In the genomic region with DNA sequence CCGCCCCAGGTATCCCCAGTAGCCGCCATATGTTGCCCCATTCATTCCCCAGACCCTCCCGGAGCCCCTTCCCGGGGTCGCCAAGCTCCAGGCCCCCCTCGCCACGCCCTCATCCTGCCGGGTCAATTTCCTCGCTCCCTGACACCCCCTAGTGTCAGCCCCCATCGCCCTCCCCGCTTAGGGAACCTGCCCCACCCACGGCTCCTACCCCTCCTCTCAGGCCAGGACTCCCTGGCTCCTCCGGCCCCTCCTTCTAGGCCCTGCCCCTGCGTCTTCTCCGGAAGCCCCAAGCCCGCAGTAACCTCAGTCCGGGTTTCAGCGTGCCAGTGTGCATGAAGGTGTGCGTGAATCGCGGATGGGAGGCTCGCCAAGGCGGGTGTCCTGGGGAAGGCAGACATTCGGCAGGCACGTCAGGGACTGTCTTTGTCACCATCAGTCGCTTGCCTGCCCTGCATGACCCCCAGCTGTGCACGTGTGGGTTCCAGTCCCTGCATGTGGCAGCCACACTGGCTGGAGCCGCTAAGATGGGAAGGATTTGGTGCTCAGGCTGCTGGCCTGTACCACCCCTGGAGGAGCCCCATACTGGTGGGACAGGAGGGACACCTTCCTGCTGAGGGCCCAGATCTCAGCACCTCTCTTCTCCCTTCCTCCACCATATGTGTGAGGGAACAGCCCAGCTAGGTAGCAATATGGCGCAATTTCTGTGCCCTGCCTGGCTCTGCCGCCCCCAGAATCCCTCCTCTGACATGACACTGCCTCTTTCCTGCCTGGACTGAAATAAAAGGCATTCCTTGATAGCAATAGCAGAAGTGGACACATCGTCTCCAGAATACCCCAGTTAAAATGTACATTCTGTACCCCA, we compare ENCODE assay signal across 6 cellular contexts. TPM values are rescaled to one million over a fixed set of nuclear protein-coding genes. Genes with fewer than 3 reads are reported as not detected.
DNase-seq lines count a peak whose midpoint lies in the region; TF ChIP-seq lines count a peak whose summit lies in the region.

No MANE protein-coding gene starts in this region.

- H3K36me3 ChIP-seq in fibroblast of lung (ENCODE audit: control insufficient read depth, insufficient read depth, low read length): no peaks in the 10 kb centered on the region

- peaks cover 3% of the 10 kb centered on the region for H3K4me1 ChIP-seq in fibroblast of lung (ENCODE audit: control insufficient read depth, extremely low read depth, insufficient read depth, low read length)

- no peak overlapping the region for H3K27ac ChIP-seq in fibroblast of lung (ENCODE audit: insufficient read depth, low read length)

- H3K4me2 ChIP-seq in fibroblast of lung (ENCODE audit: extremely low read depth, insufficient read depth, low read length): peak overlapping the region; percentile 67

- no peaks in the 10 kb centered on the region for H3K9me3 ChIP-seq in fibroblast of lung (ENCODE audit: control insufficient read depth, insufficient read depth, low read depth, low read length)

- peaks cover 33% of the 10 kb centered on the region for H3K27me3 ChIP-seq in fibroblast of lung (ENCODE audit: control insufficient read depth, insufficient read depth, low read length)

- no peaks in the 10 kb centered on the region for H3K79me2 ChIP-seq in fibroblast of lung (ENCODE audit: control insufficient read depth, insufficient read depth, low read length)

- no peaks in the 10 kb centered on the region for H4K20me1 ChIP-seq in fibroblast of lung (ENCODE audit: control insufficient read depth, extremely low read depth, insufficient read depth, low read length)

- H3K4me3 ChIP-seq in fibroblast of lung (replicated peaks in 1 of 4; ENCODE audit: control extremely low read depth in 1 of 4, insufficient read depth in 1 of 4, low read depth in 3 of 4, low read length in 4 of 4): peak overlapping the region; percentile 21 to 46 (median 24)

- TF ChIP-seq CTCF in fibroblast of lung (conservative IDR thresholded peaks at IDR 0.05 in 1 of 2, IDR thresholded peaks at IDR 0.05 in 1 of 2; ENCODE audit: low read depth in 1 of 2, low read length in 2 of 2): no peak

- DNase-seq in activated CD4-positive, alpha-beta T cell treated with anti-CD3 and anti-CD28 coated beads for 48 hours: peak; percentile 15
- DNase-seq in activated CD4-positive, alpha-beta T cell treated with anti-CD3 and anti-CD28 coated beads for 1 hour: no peak
- no peak for DNase-seq in fibroblast of lung (ENCODE audit: low read depth in 2 of 2)
- peak; percentile 54 for DNase-seq in stimulated activated CD8-positive, alpha-beta memory T cell treated with anti-CD3 and anti-CD28 coated beads, Interleukin-4, amount 100 ng/mL, for 48 hours
- DNase-seq in SKM-1 treated with dmso at 0.1 percent for 144 hours (lab: John Stamatoyannopoulos, UW; ENCODE audit: unreplicated experiment): no peak

- no peak overlapping the region for H2AFZ ChIP-seq in fibroblast of lung (ENCODE audit: low read length)

- no peak overlapping the region for H3K9ac ChIP-seq in fibroblast of lung (ENCODE audit: insufficient read depth, low read length)

TF ChIP-seq in PFSK-1, 5 proteins besides CTCF, POLR2A, EP300 and RAD21:
- TF ChIP-seq POLR2AphosphoS5 (IDR thresholded peaks at IDR 0.05; ENCODE audit: low read depth, low read length) (no peak), SIN3A (IDR thresholded peaks at IDR 0.05; ENCODE audit: borderline replicate concordance, insufficient read depth, low read length) (peak; percentile 6; the same call in 1 of the 2 replicates), FOXP2 (optimal IDR thresholded peaks at IDR 0.05; ENCODE audit: borderline replicate concordance, extremely low read depth, extremely low read length, insufficient read depth) (no peak)
- TF ChIP-seq, protein P1, sequence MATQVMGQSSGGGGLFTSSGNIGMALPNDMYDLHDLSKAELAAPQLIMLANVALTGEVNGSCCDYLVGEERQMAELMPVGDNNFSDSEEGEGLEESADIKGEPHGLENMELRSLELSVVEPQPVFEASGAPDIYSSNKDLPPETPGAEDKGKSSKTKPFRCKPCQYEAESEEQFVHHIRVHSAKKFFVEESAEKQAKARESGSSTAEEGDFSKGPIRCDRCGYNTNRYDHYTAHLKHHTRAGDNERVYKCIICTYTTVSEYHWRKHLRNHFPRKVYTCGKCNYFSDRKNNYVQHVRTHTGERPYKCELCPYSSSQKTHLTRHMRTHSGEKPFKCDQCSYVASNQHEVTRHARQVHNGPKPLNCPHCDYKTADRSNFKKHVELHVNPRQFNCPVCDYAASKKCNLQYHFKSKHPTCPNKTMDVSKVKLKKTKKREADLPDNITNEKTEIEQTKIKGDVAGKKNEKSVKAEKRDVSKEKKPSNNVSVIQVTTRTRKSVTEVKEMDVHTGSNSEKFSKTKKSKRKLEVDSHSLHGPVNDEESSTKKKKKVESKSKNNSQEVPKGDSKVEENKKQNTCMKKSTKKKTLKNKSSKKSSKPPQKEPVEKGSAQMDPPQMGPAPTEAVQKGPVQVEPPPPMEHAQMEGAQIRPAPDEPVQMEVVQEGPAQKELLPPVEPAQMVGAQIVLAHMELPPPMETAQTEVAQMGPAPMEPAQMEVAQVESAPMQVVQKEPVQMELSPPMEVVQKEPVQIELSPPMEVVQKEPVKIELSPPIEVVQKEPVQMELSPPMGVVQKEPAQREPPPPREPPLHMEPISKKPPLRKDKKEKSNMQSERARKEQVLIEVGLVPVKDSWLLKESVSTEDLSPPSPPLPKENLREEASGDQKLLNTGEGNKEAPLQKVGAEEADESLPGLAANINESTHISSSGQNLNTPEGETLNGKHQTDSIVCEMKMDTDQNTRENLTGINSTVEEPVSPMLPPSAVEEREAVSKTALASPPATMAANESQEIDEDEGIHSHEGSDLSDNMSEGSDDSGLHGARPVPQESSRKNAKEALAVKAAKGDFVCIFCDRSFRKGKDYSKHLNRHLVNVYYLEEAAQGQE (IDR thresholded peaks at IDR 0.05; ENCODE audit: insufficient read depth in 1 of 2, low read depth in 2 of 2, low read length in 2 of 2): no peak
TF ChIP-seq in PFSK-1: peak in this region for 1.

RNA-seq across cellular contexts. Expression of a gene that starts 0.7 kb away (rescaled TPM):
- 3.5 TPM for polyA plus RNA-seq in PFSK-1 (2012; ENCODE audit: insufficient read length, low read depth)
- under 0.01 and 0.26 TPM in 2 replicates for total RNA-seq in fibroblast of lung
- polyA plus RNA-seq in fibroblast of lung: 0.11 and 0.43 TPM in 2 replicates
- 0.62 and 1.1 TPM in 2 replicates for polyA plus RNA-seq in fibroblast of lung (2012)
- polyA minus RNA-seq in fibroblast of lung (ENCODE audit: low replicate concordance): 0.12 and 0.26 TPM in 2 replicates

RNA-seq across cellular contexts. Expression of a gene that starts 7.9 kb away (rescaled TPM):
- not detected for polyA plus RNA-seq in PFSK-1 (2012; ENCODE audit: insufficient read length, low read depth)
- not detected in 2 replicates for total RNA-seq in fibroblast of lung
- polyA plus RNA-seq in fibroblast of lung: not detected in 2 replicates
- not detected in 2 replicates for polyA plus RNA-seq in fibroblast of lung (2012)
- not detected in 2 replicates for polyA minus RNA-seq in fibroblast of lung (ENCODE audit: low replicate concordance)

RNA-seq across cellular contexts. Expression of a gene that starts 18.0 kb away (rescaled TPM):
- polyA plus RNA-seq in PFSK-1 (2012; ENCODE audit: insufficient read length, low read depth): 11.0 TPM
- total RNA-seq in fibroblast of lung: 14.4 and 38.0 TPM in 2 replicates
- polyA plus RNA-seq in fibroblast of lung: 1.7 and 2.0 TPM in 2 replicates
- polyA plus RNA-seq in fibroblast of lung (2012): 17.5 and 33.4 TPM in 2 replicates
- 17.4 and 25.3 TPM in 2 replicates for polyA minus RNA-seq in fibroblast of lung (ENCODE audit: low replicate concordance)

RNA-seq across cellular contexts. Expression of a gene that starts 23.8 kb away (rescaled TPM):
- polyA plus RNA-seq in PFSK-1 (2012; ENCODE audit: insufficient read length, low read depth): 41.4 TPM
- total RNA-seq in fibroblast of lung: 15.7 and 30.9 TPM in 2 replicates
- 22.5 and 45.3 TPM in 2 replicates for polyA plus RNA-seq in fibroblast of lung
- polyA plus RNA-seq in fibroblast of lung (2012): 14.9 and 34.9 TPM in 2 replicates
- polyA minus RNA-seq in fibroblast of lung (ENCODE audit: low replicate concordance): 3.5 and 25.1 TPM in 2 replicates

RNA-seq across cellular contexts. Expression of a gene that starts 35.2 kb away (rescaled TPM):
- polyA plus RNA-seq in PFSK-1 (2012; ENCODE audit: insufficient read length, low read depth): 15.9 TPM
- 8.9 and 9.2 TPM in 2 replicates for total RNA-seq in fibroblast of lung
- polyA plus RNA-seq in fibroblast of lung: 8.2 and 11.0 TPM in 2 replicates
- 12.0 and 13.1 TPM in 2 replicates for polyA plus RNA-seq in fibroblast of lung (2012)
- polyA minus RNA-seq in fibroblast of lung (ENCODE audit: low replicate concordance): 1.0 and 4.3 TPM in 2 replicates

Comparison
In these comparisons a context has a peak if more than half of its experiments do, and no peak if none do; other contexts are left out.
1. DNase-seq: peak in activated CD4-positive, alpha-beta T cell treated with anti-CD3 and anti-CD28 coated beads for 48 hours (single experiment) and stimulated activated CD8-positive, alpha-beta memory T cell treated with anti-CD3 and anti-CD28 coated beads, Interleukin-4, amount 100 ng/mL, for 48 hours (single experiment); none in activated CD4-positive, alpha-beta T cell treated with anti-CD3 and anti-CD28 coated beads for 1 hour (single experiment), fibroblast of lung (0 of 2) and SKM-1 treated with dmso at 0.1 percent for 144 hours (single experiment).